ENCODE assay signal across 1 cellular context in the genomic region with DNA sequence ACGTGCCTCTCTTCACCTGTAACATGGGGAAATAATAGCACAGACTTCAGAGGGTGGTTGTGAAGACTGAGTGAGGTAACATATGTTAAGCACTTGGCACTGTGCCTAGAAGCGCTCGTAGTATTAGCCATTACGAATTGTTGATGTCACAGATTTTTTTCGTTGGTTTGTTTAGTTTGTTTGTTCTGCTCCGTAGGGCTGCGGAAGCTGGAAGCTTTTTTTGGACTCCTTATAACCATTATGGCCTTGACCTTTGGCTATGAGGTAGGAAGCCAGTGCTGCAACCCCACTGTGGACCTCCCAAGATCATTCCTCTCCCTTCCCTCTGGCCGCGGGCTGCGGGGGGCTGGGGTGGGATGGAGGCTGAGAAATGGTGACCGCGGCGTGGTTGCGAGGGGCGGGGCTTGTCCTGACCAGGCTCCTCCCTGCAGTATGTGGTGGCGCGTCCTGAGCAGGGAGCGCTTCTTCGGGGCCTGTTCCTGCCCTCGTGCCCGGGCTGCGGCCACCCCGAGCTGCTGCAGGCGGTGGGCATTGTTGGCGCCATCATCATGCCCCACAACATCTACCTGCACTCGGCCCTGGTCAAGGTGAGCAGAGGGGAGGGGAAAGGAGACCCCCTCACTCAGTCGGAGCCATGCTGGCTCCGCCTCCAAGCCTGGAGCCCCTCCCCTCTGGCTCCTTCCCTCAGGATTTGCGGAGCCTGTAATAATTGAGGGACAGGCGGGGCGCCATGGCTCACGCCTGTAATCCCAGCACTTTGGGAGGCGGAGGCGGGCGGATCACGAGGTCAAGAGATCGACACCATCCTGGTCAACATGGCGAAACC.
TF ChIP-seq lines count a peak whose summit lies in the region.

No MANE protein-coding gene starts in this region.

TF ChIP-seq in HepG2, 621 proteins besides CTCF, POLR2A, EP300 and RAD21 (continued from another document and continues in another):
- TF ChIP-seq, protein P1, sequence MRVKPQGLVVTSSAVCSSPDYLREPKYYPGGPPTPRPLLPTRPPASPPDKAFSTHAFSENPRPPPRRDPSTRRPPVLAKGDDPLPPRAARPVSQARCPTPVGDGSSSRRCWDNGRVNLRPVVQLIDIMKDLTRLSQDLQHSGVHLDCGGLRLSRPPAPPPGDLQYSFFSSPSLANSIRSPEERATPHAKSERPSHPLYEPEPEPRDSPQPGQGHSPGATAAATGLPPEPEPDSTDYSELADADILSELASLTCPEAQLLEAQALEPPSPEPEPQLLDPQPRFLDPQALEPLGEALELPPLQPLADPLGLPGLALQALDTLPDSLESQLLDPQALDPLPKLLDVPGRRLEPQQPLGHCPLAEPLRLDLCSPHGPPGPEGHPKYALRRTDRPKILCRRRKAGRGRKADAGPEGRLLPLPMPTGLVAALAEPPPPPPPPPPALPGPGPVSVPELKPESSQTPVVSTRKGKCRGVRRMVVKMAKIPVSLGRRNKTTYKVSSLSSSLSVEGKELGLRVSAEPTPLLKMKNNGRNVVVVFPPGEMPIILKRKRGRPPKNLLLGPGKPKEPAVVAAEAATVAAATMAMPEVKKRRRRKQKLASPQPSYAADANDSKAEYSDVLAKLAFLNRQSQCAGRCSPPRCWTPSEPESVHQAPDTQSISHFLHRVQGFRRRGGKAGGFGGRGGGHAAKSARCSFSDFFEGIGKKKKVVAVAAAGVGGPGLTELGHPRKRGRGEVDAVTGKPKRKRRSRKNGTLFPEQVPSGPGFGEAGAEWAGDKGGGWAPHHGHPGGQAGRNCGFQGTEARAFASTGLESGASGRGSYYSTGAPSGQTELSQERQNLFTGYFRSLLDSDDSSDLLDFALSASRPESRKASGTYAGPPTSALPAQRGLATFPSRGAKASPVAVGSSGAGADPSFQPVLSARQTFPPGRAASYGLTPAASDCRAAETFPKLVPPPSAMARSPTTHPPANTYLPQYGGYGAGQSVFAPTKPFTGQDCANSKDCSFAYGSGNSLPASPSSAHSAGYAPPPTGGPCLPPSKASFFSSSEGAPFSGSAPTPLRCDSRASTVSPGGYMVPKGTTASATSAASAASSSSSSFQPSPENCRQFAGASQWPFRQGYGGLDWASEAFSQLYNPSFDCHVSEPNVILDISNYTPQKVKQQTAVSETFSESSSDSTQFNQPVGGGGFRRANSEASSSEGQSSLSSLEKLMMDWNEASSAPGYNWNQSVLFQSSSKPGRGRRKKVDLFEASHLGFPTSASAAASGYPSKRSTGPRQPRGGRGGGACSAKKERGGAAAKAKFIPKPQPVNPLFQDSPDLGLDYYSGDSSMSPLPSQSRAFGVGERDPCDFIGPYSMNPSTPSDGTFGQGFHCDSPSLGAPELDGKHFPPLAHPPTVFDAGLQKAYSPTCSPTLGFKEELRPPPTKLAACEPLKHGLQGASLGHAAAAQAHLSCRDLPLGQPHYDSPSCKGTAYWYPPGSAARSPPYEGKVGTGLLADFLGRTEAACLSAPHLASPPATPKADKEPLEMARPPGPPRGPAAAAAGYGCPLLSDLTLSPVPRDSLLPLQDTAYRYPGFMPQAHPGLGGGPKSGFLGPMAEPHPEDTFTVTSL (CRISPR knock-in tag; IDR thresholded peaks at IDR 0.05; ENCODE audit: borderline replicate concordance), result peak; percentile 77
- no peak for TF ChIP-seq ZNF672 (CRISPR knock-in tag; IDR thresholded peaks at IDR 0.05)
- no peak for TF ChIP-seq CENPX (CRISPR knock-in tag; IDR thresholded peaks at IDR 0.05)
- TF ChIP-seq, protein P2, sequence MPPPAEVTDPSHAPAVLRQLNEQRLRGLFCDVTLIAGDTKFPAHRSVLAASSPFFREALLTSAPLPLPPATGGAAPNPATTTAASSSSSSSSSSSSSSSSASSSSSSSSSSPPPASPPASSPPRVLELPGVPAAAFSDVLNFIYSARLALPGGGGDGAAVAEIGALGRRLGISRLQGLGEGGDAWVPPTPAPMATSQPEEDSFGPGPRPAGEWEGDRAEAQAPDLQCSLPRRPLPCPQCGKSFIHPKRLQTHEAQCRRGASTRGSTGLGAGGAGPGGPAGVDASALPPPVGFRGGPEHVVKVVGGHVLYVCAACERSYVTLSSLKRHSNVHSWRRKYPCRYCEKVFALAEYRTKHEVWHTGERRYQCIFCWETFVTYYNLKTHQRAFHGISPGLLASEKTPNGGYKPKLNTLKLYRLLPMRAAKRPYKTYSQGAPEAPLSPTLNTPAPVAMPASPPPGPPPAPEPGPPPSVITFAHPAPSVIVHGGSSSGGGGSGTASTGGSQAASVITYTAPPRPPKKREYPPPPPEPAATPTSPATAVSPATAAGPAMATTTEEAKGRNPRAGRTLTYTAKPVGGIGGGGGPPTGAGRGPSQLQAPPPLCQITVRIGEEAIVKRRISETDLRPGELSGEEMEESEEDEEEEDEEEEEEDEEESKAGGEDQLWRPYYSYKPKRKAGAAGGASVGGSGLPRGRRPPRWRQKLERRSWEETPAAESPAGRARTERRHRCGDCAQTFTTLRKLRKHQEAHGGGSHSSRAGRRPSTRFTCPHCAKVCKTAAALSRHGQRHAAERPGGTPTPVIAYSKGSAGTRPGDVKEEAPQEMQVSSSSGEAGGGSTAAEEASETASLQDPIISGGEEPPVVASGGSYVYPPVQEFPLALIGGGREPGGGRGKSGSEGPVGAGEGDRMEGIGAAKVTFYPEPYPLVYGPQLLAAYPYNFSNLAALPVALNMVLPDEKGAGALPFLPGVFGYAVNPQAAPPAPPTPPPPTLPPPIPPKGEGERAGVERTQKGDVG (CRISPR knock-in tag; IDR thresholded peaks at IDR 0.05; ENCODE audit: borderline replicate concordance), result no peak; the same call in 1 of the 2 replicates
- TF ChIP-seq ZNF746 (CRISPR knock-in tag; IDR thresholded peaks at IDR 0.05), result no peak
- 0 out of 2 replicates have a peak, but pooled peaks have one; percentile 42 for TF ChIP-seq ZBTB3 (CRISPR knock-in tag; IDR thresholded peaks at IDR 0.05; ENCODE audit: borderline replicate concordance, low read depth)
- TF ChIP-seq ZMAT3 (CRISPR knock-in tag; conservative IDR thresholded peaks at IDR 0.05), result no peak; the same call in 1 of the 2 replicates
- 0 out of 2 replicates have a peak, but pooled peaks have one; percentile 35 for TF ChIP-seq HNF4A (CRISPR knock-in tag; IDR thresholded peaks at IDR 0.05)
- TF ChIP-seq TRIM24 (CRISPR knock-in tag; IDR thresholded peaks at IDR 0.05), result no peak
- no peak for TF ChIP-seq ZNF776 (CRISPR knock-in tag; IDR thresholded peaks at IDR 0.05)
- no peak for TF ChIP-seq ZNF607 (CRISPR knock-in tag; IDR thresholded peaks at IDR 0.05; ENCODE audit: borderline replicate concordance)
- TF ChIP-seq TEAD3 (CRISPR knock-in tag; optimal IDR thresholded peaks at IDR 0.05; ENCODE audit: borderline replicate concordance), result no peak
- no peak for TF ChIP-seq MYNN (CRISPR knock-in tag; IDR thresholded peaks at IDR 0.05; ENCODE audit: low read depth)
- TF ChIP-seq, protein P3, sequence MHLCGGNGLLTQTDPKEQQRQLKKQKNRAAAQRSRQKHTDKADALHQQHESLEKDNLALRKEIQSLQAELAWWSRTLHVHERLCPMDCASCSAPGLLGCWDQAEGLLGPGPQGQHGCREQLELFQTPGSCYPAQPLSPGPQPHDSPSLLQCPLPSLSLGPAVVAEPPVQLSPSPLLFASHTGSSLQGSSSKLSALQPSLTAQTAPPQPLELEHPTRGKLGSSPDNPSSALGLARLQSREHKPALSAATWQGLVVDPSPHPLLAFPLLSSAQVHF (CRISPR knock-in tag; IDR thresholded peaks at IDR 0.05), result no peak
- TF ChIP-seq RAD51 (IDR thresholded peaks at IDR 0.05; ENCODE audit: borderline replicate concordance), result no peak
- TF ChIP-seq NFE2 (CRISPR knock-in tag; IDR thresholded peaks at IDR 0.05), result no peak
- peak; percentile 70; the same call in 1 of the 2 replicates for TF ChIP-seq ATF1 (CRISPR knock-in tag; IDR thresholded peaks at IDR 0.05)
- no peak for TF ChIP-seq HES4 (CRISPR knock-in tag; IDR thresholded peaks at IDR 0.05; ENCODE audit: borderline replicate concordance)
- no peak for TF ChIP-seq GPN1 (CRISPR knock-in tag; IDR thresholded peaks at IDR 0.05; ENCODE audit: borderline replicate concordance)
- TF ChIP-seq, protein P4, sequence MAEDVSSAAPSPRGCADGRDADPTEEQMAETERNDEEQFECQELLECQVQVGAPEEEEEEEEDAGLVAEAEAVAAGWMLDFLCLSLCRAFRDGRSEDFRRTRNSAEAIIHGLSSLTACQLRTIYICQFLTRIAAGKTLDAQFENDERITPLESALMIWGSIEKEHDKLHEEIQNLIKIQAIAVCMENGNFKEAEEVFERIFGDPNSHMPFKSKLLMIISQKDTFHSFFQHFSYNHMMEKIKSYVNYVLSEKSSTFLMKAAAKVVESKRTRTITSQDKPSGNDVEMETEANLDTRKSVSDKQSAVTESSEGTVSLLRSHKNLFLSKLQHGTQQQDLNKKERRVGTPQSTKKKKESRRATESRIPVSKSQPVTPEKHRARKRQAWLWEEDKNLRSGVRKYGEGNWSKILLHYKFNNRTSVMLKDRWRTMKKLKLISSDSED (CRISPR knock-in tag; IDR thresholded peaks at IDR 0.05), result no peak
- TF ChIP-seq ZNF260 (CRISPR knock-in tag; IDR thresholded peaks at IDR 0.05; ENCODE audit: borderline replicate concordance, low read depth), result no peak
- TF ChIP-seq ZNF33B (CRISPR knock-in tag; IDR thresholded peaks at IDR 0.05), result no peak
- no peak for TF ChIP-seq MXD4 (CRISPR knock-in tag; IDR thresholded peaks at IDR 0.05)
- TF ChIP-seq BHLHE40 (IDR thresholded peaks at IDR 0.05; ENCODE audit: low read length), result no peak
- TF ChIP-seq ZC3H4 (CRISPR knock-in tag; IDR thresholded peaks at IDR 0.05; ENCODE audit: borderline replicate concordance), result no peak
- TF ChIP-seq ZNF501 (CRISPR knock-in tag; IDR thresholded peaks at IDR 0.05), result no peak
- TF ChIP-seq, protein P5, sequence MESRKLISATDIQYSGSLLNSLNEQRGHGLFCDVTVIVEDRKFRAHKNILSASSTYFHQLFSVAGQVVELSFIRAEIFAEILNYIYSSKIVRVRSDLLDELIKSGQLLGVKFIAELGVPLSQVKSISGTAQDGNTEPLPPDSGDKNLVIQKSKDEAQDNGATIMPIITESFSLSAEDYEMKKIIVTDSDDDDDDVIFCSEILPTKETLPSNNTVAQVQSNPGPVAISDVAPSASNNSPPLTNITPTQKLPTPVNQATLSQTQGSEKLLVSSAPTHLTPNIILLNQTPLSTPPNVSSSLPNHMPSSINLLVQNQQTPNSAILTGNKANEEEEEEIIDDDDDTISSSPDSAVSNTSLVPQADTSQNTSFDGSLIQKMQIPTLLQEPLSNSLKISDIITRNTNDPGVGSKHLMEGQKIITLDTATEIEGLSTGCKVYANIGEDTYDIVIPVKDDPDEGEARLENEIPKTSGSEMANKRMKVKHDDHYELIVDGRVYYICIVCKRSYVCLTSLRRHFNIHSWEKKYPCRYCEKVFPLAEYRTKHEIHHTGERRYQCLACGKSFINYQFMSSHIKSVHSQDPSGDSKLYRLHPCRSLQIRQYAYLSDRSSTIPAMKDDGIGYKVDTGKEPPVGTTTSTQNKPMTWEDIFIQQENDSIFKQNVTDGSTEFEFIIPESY (CRISPR knock-in tag; IDR thresholded peaks at IDR 0.05), result peak; percentile 66
- no peak for TF ChIP-seq ZSCAN12 (CRISPR knock-in tag; IDR thresholded peaks at IDR 0.05)
- 0 out of 2 replicates have a peak, but pooled peaks have one; percentile 26 for TF ChIP-seq ZNF350 (CRISPR knock-in tag; IDR thresholded peaks at IDR 0.05; ENCODE audit: borderline replicate concordance, low read depth)
- TF ChIP-seq, protein P6, sequence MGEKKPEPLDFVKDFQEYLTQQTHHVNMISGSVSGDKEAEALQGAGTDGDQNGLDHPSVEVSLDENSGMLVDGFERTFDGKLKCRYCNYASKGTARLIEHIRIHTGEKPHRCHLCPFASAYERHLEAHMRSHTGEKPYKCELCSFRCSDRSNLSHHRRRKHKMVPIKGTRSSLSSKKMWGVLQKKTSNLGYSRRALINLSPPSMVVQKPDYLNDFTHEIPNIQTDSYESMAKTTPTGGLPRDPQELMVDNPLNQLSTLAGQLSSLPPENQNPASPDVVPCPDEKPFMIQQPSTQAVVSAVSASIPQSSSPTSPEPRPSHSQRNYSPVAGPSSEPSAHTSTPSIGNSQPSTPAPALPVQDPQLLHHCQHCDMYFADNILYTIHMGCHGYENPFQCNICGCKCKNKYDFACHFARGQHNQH (CRISPR knock-in tag; IDR thresholded peaks at IDR 0.05), result peak; percentile 37; the same call in 1 of the 2 replicates
- no peak; the same call in 1 of the 2 replicates for TF ChIP-seq ARNT2 (CRISPR knock-in tag; IDR thresholded peaks at IDR 0.05; ENCODE audit: low read depth)
- TF ChIP-seq, protein P7, sequence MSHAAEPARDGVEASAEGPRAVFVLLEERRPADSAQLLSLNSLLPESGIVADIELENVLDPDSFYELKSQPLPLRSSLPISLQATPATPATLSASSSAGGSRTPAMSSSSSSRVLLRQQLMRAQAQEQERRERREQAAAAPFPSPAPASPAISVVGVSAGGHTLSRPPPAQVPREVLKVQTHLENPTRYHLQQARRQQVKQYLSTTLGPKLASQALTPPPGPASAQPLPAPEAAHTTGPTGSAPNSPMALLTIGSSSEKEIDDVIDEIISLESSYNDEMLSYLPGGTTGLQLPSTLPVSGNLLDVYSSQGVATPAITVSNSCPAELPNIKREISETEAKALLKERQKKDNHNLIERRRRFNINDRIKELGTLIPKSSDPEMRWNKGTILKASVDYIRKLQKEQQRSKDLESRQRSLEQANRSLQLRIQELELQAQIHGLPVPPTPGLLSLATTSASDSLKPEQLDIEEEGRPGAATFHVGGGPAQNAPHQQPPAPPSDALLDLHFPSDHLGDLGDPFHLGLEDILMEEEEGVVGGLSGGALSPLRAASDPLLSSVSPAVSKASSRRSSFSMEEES (CRISPR knock-in tag; IDR thresholded peaks at IDR 0.05), result no peak
- TF ChIP-seq HDAC2 (CRISPR knock-in tag; IDR thresholded peaks at IDR 0.05), result no peak; the same call in 1 of the 2 replicates
- peak; percentile 39; the same call in 1 of the 2 replicates for TF ChIP-seq GABPB1 (CRISPR knock-in tag; IDR thresholded peaks at IDR 0.05)
- TF ChIP-seq, protein P8, sequence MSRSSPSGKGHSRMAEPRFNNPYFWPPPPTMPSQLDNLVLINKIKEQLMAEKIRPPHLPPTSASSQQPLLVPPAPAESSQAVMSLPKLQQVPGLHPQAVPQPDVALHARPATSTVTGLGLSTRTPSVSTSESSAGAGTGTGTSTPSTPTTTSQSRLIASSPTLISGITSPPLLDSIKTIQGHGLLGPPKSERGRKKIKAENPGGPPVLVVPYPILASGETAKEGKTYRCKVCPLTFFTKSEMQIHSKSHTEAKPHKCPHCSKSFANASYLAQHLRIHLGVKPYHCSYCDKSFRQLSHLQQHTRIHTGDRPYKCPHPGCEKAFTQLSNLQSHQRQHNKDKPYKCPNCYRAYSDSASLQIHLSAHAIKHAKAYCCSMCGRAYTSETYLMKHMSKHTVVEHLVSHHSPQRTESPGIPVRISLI (CRISPR knock-in tag; IDR thresholded peaks at IDR 0.05; ENCODE audit: borderline replicate concordance), result peak; percentile 88; the same call in 1 of the 2 replicates
- TF ChIP-seq DPF2 (CRISPR knock-in tag; IDR thresholded peaks at IDR 0.05; ENCODE audit: borderline replicate concordance, low read depth), result peak; percentile 7; the same call in 1 of the 2 replicates
- TF ChIP-seq SATB2 (CRISPR knock-in tag; IDR thresholded peaks at IDR 0.05), result no peak
- peak; percentile 8; the same call in 1 of the 2 replicates for TF ChIP-seq ZNF253 (CRISPR knock-in tag; IDR thresholded peaks at IDR 0.05; ENCODE audit: borderline replicate concordance)
- no peak for TF ChIP-seq SSRP1 (CRISPR knock-in tag; IDR thresholded peaks at IDR 0.05)
- TF ChIP-seq, protein P9, sequence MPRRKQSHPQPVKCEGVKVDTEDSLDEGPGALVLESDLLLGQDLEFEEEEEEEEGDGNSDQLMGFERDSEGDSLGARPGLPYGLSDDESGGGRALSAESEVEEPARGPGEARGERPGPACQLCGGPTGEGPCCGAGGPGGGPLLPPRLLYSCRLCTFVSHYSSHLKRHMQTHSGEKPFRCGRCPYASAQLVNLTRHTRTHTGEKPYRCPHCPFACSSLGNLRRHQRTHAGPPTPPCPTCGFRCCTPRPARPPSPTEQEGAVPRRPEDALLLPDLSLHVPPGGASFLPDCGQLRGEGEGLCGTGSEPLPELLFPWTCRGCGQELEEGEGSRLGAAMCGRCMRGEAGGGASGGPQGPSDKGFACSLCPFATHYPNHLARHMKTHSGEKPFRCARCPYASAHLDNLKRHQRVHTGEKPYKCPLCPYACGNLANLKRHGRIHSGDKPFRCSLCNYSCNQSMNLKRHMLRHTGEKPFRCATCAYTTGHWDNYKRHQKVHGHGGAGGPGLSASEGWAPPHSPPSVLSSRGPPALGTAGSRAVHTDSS (CRISPR knock-in tag; conservative IDR thresholded peaks at IDR 0.05), result no peak
